7 cellular contexts compared by ENCODE assay signal in the genomic region with DNA sequence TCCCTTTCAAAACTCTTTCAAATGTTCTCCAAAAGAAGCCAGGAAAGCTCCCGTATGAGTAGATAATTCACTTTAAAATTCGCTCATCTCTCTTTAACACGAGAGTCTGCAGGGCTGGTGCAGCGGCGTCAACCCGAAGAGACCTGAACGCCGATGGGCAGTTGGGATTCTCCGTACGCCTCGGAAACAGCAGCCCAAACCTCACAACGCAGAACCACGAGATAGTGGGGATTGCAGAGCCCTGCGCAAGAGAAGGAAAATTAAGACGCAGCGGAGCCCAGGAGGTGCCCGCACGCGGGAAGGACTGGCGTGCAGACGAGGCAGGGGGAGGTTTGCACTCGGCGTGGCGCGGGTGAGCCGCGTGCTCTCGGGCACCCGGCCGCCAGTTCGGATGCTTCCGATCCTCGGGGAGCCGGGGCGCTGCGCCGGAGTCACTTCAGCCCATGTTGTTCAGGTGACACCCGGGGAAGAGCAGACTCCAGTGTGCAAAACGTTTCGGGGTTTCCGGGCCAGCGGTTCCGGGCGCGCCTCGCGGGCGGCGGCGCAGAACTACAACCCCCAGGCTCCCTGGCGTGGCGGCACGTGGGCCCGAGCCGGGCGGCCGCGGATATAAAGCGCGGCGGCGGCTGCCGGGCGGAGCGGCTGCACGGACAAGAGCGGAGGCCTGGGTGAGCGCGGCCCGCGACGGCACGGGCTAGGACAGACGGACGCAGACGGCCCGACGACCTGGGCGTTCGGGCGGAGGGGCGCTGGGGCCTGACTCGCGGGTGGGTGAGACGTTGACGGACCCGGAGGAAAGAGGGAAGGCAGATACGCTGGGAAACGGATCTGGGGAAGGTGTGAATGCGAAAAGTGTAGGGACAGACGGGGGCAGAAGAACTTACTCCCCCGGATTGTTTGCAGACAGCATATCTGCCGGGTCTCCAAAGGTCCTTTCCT. TPM values are rescaled to one million over a fixed set of nuclear protein-coding genes. Genes with fewer than 3 reads are reported as not detected.
A peak's percentile ranks its signal among the peaks of the same experiment; 100 is the strongest.
DNase-seq lines count a peak whose midpoint lies in the region; ATAC-seq, FAIRE-seq and TF ChIP-seq lines count a peak whose summit lies in the region.

A gene with protein sequence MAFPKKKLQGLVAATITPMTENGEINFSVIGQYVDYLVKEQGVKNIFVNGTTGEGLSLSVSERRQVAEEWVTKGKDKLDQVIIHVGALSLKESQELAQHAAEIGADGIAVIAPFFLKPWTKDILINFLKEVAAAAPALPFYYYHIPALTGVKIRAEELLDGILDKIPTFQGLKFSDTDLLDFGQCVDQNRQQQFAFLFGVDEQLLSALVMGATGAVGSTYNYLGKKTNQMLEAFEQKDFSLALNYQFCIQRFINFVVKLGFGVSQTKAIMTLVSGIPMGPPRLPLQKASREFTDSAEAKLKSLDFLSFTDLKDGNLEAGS (plus strand): TSS at position 636 of the 939 bp plus-strand sequence. CDS start 4,599 bp downstream, outside the sequence.

- H3K27me3 Mint-ChIP-seq in brain = peaks cover 15% of the 10 kb centered on the region

- H3K4me1 Mint-ChIP-seq in brain = peaks cover 38% of the 10 kb centered on the region

- no peak for FAIRE-seq in small intestine (lab: Jason Lieb, UNC)

- 0 to 1% (median 1%) methylated on average over 86 to 93 of the region's 93 CpGs for WGBS in small intestine, 3 donors

- no peaks in the 10 kb centered on the region for H3K9me3 Mint-ChIP-seq in brain

- H3K4me3 ChIP-seq in iPS-20b (ENCODE audit: low read length) (peak within 1 kb of the TSS; percentile 68), small intestine (ENCODE audit: low read depth in 1 of 2, low read length in 2 of 2) (peak within 1 kb of the TSS; percentile 23 to 55)

- peak; percentile 87 for ATAC-seq in GM18517 (IDR thresholded peaks at IDR 0.05; ENCODE audit: unreplicated experiment)
- peak; percentile 85 for ATAC-seq in HG02938 (IDR thresholded peaks at IDR 0.05; ENCODE audit: unreplicated experiment)

- DNase-seq in NCI-H2029 (lab: John Stamatoyannopoulos, UW) = peak; percentile 25
- peak; percentile 83 for DNase-seq in UCSD-AML1 (lab: John Stamatoyannopoulos, UW; ENCODE audit: unreplicated experiment)
- peak; percentile 81 for DNase-seq in small intestine

- peak within 1 kb of the TSS; percentile 44 to 87 (median 68) for H3K27ac Mint-ChIP-seq in brain

- H3K27me3 ChIP-seq in iPS-20b (ENCODE audit: insufficient read depth, low read length) = peaks cover 58% of the 10 kb centered on the region
- H3K27me3 ChIP-seq in small intestine (ENCODE audit: control insufficient read depth in 2 of 2, insufficient read depth in 2 of 2, low read length in 2 of 2) = no peaks in the 10 kb centered on the region

- TF ChIP-seq CTCF in brain (conservative IDR thresholded peaks at IDR 0.05) = no peak

- no peaks in the 10 kb centered on the region for H3K36me3 Mint-ChIP-seq in brain

- no peaks in the 10 kb centered on the region for H3K4me1 ChIP-seq in iPS-20b (ENCODE audit: insufficient read depth, low read length)
- H3K4me1 ChIP-seq in small intestine (ENCODE audit: control insufficient read depth in 2 of 2, insufficient read depth in 1 of 2, low read depth in 1 of 2, low read length in 1 of 2) = no peaks in the 10 kb centered on the region

- H3K9ac ChIP-seq in iPS-20b (ENCODE audit: low read depth, low read length) = peak within 1 kb of the TSS; percentile 64; the same call in 1 of the 2 replicates

- no peaks in the 10 kb centered on the region for H3K36me3 ChIP-seq in iPS-20b (ENCODE audit: insufficient read depth, low read depth, low read length)
- H3K36me3 ChIP-seq in small intestine (ENCODE audit: control insufficient read depth in 2 of 2, insufficient read depth in 2 of 2, low read length in 2 of 2) = no peaks in the 10 kb centered on the region

- peak within 1 kb of the TSS; percentile 84 to 95 (median 94) for H3K4me3 Mint-ChIP-seq in brain

- no peak within 1 kb of the TSS for H3K27ac ChIP-seq in iPS-20b (ENCODE audit: low read length)
- H3K27ac ChIP-seq in small intestine (ENCODE audit: low read depth in 1 of 2, low read length in 1 of 2) = peak within 1 kb of the TSS; percentile 24 to 72

- H3K9me3 ChIP-seq in iPS-20b (ENCODE audit: insufficient read depth, low read depth, low read length) (no peaks in the 10 kb centered on the region), small intestine (ENCODE audit: control insufficient read depth, low read depth) (no peaks in the 10 kb centered on the region)

RNA-seq across cellular contexts. Expression of the gene that starts here (rescaled TPM):
- polyA plus RNA-seq in brain (ENCODE audit: insufficient read depth, low read depth, low replicate concordance) (3.2 TPM), small intestine (1 to 10 TPM; 3.8 to 5.7 (median 4.2) TPM)

Comparison
In these comparisons a context has a peak if more than half of its experiments do, and no peak if none do; other contexts are left out.
1. DNase-seq: peak in every context shown above with its lines; median percentile 83 in UCSD-AML1; 81 in small intestine; 25 in NCI-H2029.